Comparison of ENCODE assay signal across 11 cellular contexts in genomic region chr6:85580104-85580877, GRCh38. TPM values are rescaled to one million over a fixed set of nuclear protein-coding genes. Genes with fewer than 3 reads are reported as not detected.
DNase-seq lines count a peak whose midpoint lies in the region; ATAC-seq, FAIRE-seq and TF ChIP-seq lines count a peak whose summit lies in the region.
"Had no signal": no experiment of that assay in that cellular context is flagged by ENCODE, and none has a peak within 500 bp of the region (broad histone marks: within the 10 kb centered on the region; RNA-seq: fewer than 3 reads in every experiment).

No MANE protein-coding gene starts in this region.

- peaks cover 3% of the 10 kb centered on the region for H3K79me1 ChIP-seq in trophoblast cell (ENCODE audit: low read length)

- TF ChIP-seq EP300 in suprapubic skin (IDR thresholded peaks at IDR 0.05): no peak

- no peak overlapping the region for H3K9ac ChIP-seq in trophoblast cell (ENCODE audit: low read length)
- H3K9ac ChIP-seq: KMS-11 had no signal

- no peak overlapping the region for H2AFZ ChIP-seq in trophoblast cell (ENCODE audit: insufficient read depth, low read length, poor library complexity)

- TF ChIP-seq CTCF in bronchial epithelial cell (IDR thresholded peaks at IDR 0.05; ENCODE audit: insufficient read depth, low read length, severe bottlenecking) (no peak), suprapubic skin (IDR thresholded peaks at IDR 0.05) (no peak)

- H2BK5ac ChIP-seq in trophoblast cell (ENCODE audit: low read depth, low read length, poor library complexity): no peak overlapping the region

- WGBS in trophoblast cell (ENCODE audit: extremely low coverage, insufficient coverage, insufficient read length): no CpG with 5 or more reads among the region's 5 CpGs
- WGBS in suprapubic skin: 87% methylated on average over 5 of the region's 5 CpGs

- H3K79me2 ChIP-seq in trophoblast cell (ENCODE audit: control insufficient read depth, insufficient read depth, low read length, poor library complexity): peaks cover 2% of the 10 kb centered on the region

- H3K9me3 Mint-ChIP-seq in stimulated activated naive B cell treated with anti-CD40 and anti-IgM and Interleukin-4, amounts not matched to agents 10 μg/mL and 1 μg/mL and 100 μg/mL, for 72 hours: peaks cover 16 to 24% of the 10 kb centered on the region in 2 donors

- H3K27ac ChIP-seq in trophoblast cell (ENCODE audit: low read depth, low read length): peak overlapping the region; percentile 45
- H3K27ac ChIP-seq in suprapubic skin: no peak overlapping the region
- H3K27ac ChIP-seq: KMS-11, lower lobe of right lung had no signal

- H3K14ac ChIP-seq in trophoblast cell (ENCODE audit: low read length): no peak overlapping the region

- peaks cover 44 to 57% of the 10 kb centered on the region in 2 donors for H3K36me3 Mint-ChIP-seq in stimulated activated naive B cell treated with anti-CD40 and anti-IgM and Interleukin-4, amounts not matched to agents 10 μg/mL and 1 μg/mL and 100 μg/mL, for 72 hours

- H3K4me3 Mint-ChIP-seq in stimulated activated naive B cell treated with anti-CD40 and anti-IgM and Interleukin-4, amounts not matched to agents 10 μg/mL and 1 μg/mL and 100 μg/mL, for 72 hours: no peak overlapping the region

- H2BK12ac ChIP-seq in trophoblast cell (ENCODE audit: low read length): no peak overlapping the region

- no peak overlapping the region for H2AK5ac ChIP-seq in trophoblast cell (ENCODE audit: low read length)

- FAIRE-seq in bronchial epithelial cell (lab: Jason Lieb, UNC): no peak
- FAIRE-seq: endometrium had no signal

- peaks cover 15 to 18% of the 10 kb centered on the region in 2 experiments for H3K4me1 ChIP-seq in trophoblast cell (ENCODE audit: control insufficient read depth in 1 of 2, insufficient read depth in 2 of 2, low read length in 2 of 2)
- H3K4me1 ChIP-seq in suprapubic skin: peaks cover 1% of the 10 kb centered on the region

- H4K91ac ChIP-seq in trophoblast cell (ENCODE audit: low read depth, low read length): peak overlapping the region; percentile 48

- no peak for TF ChIP-seq POLR2A in suprapubic skin (IDR thresholded peaks at IDR 0.05)

- no peak overlapping the region for H3K4me2 ChIP-seq in trophoblast cell (ENCODE audit: low read length)
- H3K4me2 ChIP-seq: KMS-11 had no signal

- H3K4me1 Mint-ChIP-seq in stimulated activated naive B cell treated with anti-CD40 and anti-IgM and Interleukin-4, amounts not matched to agents 10 μg/mL and 1 μg/mL and 100 μg/mL, for 72 hours: peaks cover 30 to 40% of the 10 kb centered on the region in 2 donors

- peak overlapping the region; percentile 32 for H4K12ac ChIP-seq in trophoblast cell (ENCODE audit: low read depth, low read length)

- H3K36me3 ChIP-seq in bronchial epithelial cell (ENCODE audit: control insufficient read depth, insufficient read depth, low read length): peaks cover 1% of the 10 kb centered on the region
- H3K36me3 ChIP-seq in trophoblast cell (ENCODE audit: control insufficient read depth in 1 of 2, insufficient read depth in 2 of 2, low read length in 2 of 2): peaks cover 0 to 1% of the 10 kb centered on the region in 2 experiments
- peaks cover 3% of the 10 kb centered on the region for H3K36me3 ChIP-seq in suprapubic skin

- H3K27me3 ChIP-seq in bronchial epithelial cell (ENCODE audit: control insufficient read depth, insufficient read depth, low read length) (no peaks in the 10 kb centered on the region), trophoblast cell (ENCODE audit: insufficient read depth, low read length) (no peaks in the 10 kb centered on the region), suprapubic skin (no peaks in the 10 kb centered on the region)

- peak overlapping the region; percentile 49 for H3K4ac ChIP-seq in trophoblast cell (ENCODE audit: low read depth, low read length)

- H3K9me3 ChIP-seq in trophoblast cell (ENCODE audit: insufficient read depth, low read depth, low read length) (no peaks in the 10 kb centered on the region), suprapubic skin (peaks cover 7% of the 10 kb centered on the region)

- H3K27ac Mint-ChIP-seq in stimulated activated naive B cell treated with anti-CD40 and anti-IgM and Interleukin-4, amounts not matched to agents 10 μg/mL and 1 μg/mL and 100 μg/mL, for 72 hours: no peak overlapping the region

- no peak overlapping the region for H3K23ac ChIP-seq in trophoblast cell (ENCODE audit: low read length)

- H2BK120ac ChIP-seq in trophoblast cell (ENCODE audit: insufficient read depth, low read length, poor library complexity): no peak overlapping the region

- H3K27me3 Mint-ChIP-seq in stimulated activated naive B cell treated with anti-CD40 and anti-IgM and Interleukin-4, amounts not matched to agents 10 μg/mL and 1 μg/mL and 100 μg/mL, for 72 hours: no peaks in the 10 kb centered on the region

- no peak overlapping the region for H3K18ac ChIP-seq in trophoblast cell (ENCODE audit: low read length)

- H3K4me3 ChIP-seq in bronchial epithelial cell (ENCODE audit: low read depth, low read length): no peak overlapping the region
- H3K4me3 ChIP-seq in trophoblast cell (ENCODE audit: low read depth, low read length): no peak overlapping the region
- H3K4me3 ChIP-seq in suprapubic skin: no peak overlapping the region
- H3K4me3 ChIP-seq: lower lobe of right lung had no signal

- ATAC-seq in GM19328 (IDR thresholded peaks at IDR 0.05; ENCODE audit: unreplicated experiment) (peak; percentile 19), HG02981 (IDR thresholded peaks at IDR 0.05; ENCODE audit: unreplicated experiment) (peak; percentile 30)
- no peak for ATAC-seq in stimulated activated naive B cell treated with anti-CD40 and anti-IgM and Interleukin-4, amounts not matched to agents 10 μg/mL and 1 μg/mL and 100 μg/mL, for 72 hours (replicated peaks)

- DNase-seq in bronchial epithelial cell (ENCODE audit: low read depth) (peak; percentile 74), trophoblast cell (no peak), hippocampal formation (lab: John Stamatoyannopoulos, UW) (no peak), suprapubic skin (ENCODE audit: low spot score in 2 of 2) (no peak)
- DNase-seq in stimulated activated naive B cell treated with anti-CD40 and anti-IgM and Interleukin-4, amounts not matched to agents 10 μg/mL and 1 μg/mL and 100 μg/mL, for 72 hours: no peak
- DNase-seq: lower lobe of right lung, NCI-H774 had no signal

- H4K8ac ChIP-seq in trophoblast cell (ENCODE audit: low read depth, low read length): no peak overlapping the region

RNA-seq across cellular contexts. Expression of gene SNX14, which starts 13.4 kb away (rescaled TPM):
- total RNA-seq in bronchial epithelial cell: 99.6 and 119 TPM in 2 replicates
- 67.9 and 69.8 TPM in 2 replicates for polyA plus RNA-seq in trophoblast cell (2013)
- total RNA-seq in suprapubic skin: 100 to 1,000 TPM in 1 of 4 donors, 10 to 100 TPM in 3; 30.3 to 125 (median 47.8) TPM

Comparison
In these comparisons a context has a peak if more than half of its experiments do, and no peak if none do; other contexts are left out.
1. ATAC-seq: peak in GM19328 (single experiment) and HG02981 (single experiment); none in stimulated activated naive B cell treated with anti-CD40 and anti-IgM and Interleukin-4, amounts not matched to agents 10 μg/mL and 1 μg/mL and 100 μg/mL, for 72 hours (0 of 2).